In genomic region chr1:55040953-55041494, GRCh38 we compare ENCODE assay signal across 1 cellular context.
TF ChIP-seq lines count a peak whose summit lies in the region.

No MANE protein-coding gene starts in this region.

TF ChIP-seq in liver, 16 proteins besides CTCF, POLR2A, EP300 and RAD21 (continued from another document):
- TF ChIP-seq ZBTB33 (IDR thresholded peaks at IDR 0.05) (no peak), GABPA (IDR thresholded peaks at IDR 0.05 in 1 of 2, conservative IDR thresholded peaks at IDR 0.05 in 1 of 2) (no peak), HNF4G (IDR thresholded peaks at IDR 0.05) (no peak)
